Comparison of ENCODE assay signal across 16 cellular contexts in the genomic region with DNA sequence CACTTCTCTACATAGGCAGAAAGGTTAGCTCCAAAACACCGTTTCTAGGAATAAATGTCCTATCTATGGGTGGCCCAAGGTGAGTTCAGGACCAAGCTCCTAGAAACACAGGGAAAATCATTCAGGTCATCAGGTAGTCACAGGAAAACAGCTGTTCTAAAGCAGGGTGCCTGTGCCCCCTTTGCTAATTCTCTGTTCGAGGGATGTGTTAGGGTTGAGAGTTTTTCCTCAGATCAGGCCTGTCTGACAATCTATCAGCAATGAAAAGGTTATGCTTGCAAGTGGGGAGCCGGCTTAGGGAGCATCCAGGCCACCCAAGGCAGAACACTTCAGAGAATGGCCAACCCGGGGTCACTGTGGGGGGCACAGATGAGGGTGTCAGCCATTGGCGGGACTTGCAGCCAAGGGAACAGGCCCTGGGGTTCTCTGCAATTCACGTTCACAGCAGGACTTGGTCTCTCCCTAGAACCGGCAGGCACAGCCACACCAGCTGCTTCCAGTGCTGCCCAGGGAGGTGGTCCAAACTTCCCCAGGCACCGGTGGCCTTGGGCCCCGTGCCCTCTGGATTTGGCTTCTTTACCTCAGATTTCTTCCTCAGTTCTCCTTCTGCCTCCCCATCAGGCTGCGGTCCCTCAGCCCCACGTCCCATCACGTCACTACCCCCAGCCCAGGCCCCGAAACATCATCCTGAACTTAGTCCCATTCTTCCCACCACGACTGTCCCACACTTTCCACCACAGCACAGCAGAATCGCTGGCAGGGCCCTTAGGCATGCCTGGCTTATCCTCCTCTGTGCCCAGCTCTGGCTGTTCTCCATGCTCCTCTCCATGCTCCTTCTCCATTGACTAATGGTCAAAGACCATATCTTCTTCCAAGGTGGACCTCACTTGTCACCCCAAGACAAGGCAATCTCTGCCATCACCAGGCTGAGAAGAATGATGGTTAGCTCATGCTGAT. TPM values are rescaled to one million over a fixed set of nuclear protein-coding genes. Genes with fewer than 3 reads are reported as not detected.
DNase-seq lines count a peak whose midpoint lies in the region; ATAC-seq, FAIRE-seq and TF ChIP-seq lines count a peak whose summit lies in the region.
"Had no signal": no experiment of that assay in that cellular context is flagged by ENCODE, and none has a peak within 500 bp of the region (broad histone marks: within the 10 kb centered on the region; RNA-seq: fewer than 3 reads in every experiment).

No MANE protein-coding gene starts in this region.

- no peak for TF ChIP-seq RAD21 in GM12878 (IDR thresholded peaks at IDR 0.05; ENCODE audit: insufficient read depth, low read depth, low read length)

- in situ Hi-C loops in GM12878 (cut with MboI), result no loop called here

- POLR2A ChIA-PET in activated CD4-positive, alpha-beta T cell treated with anti-CD3 and anti-CD28 coated beads, Interleukin-2, amount 10 ng/mL, durations not matched to agents 7 days and 5 days (lab: Charles Lee), result interaction anchor here (0.7 to 4.8 kb wide), 10 partner anchors 9 to 291 kb away, joined by 3 to 46 read pairs (median 7); a partner anchor contains a TSS
- POLR2A ChIA-PET in T-cell (lab: Charles Lee) (interaction anchor here (1.0 to 4.3 kb wide), 9 partner anchors 9 to 295 kb away, joined by 3 to 30 read pairs (median 5); a partner anchor contains a TSS), GM12878 (lab: Charles Lee) (interaction anchor here (0.7 to 3.5 kb wide), 9 partner anchors 7 to 292 kb away, joined by 3 to 19 read pairs (median 4); a partner anchor contains a TSS)

- H4K20me1 ChIP-seq in GM12878 (ENCODE audit: control insufficient read depth, insufficient read depth), result no peaks in the 10 kb centered on the region

- TF ChIP-seq EP300 in GM12878 (IDR thresholded peaks at IDR 0.05; ENCODE audit: borderline replicate concordance in 1 of 2, control insufficient read depth in 1 of 2, low read depth in 2 of 2, low read length in 2 of 2), result no peak

- H3K9me3 ChIP-seq in GM12878 (replicated peaks; ENCODE audit: control insufficient read depth, insufficient read depth, low read length) (no peaks in the 10 kb centered on the region), small intestine (ENCODE audit: control insufficient read depth, low read depth) (no peaks in the 10 kb centered on the region)

- peak overlapping the region; percentile 65 for H3K4me3 Mint-ChIP-seq in activated CD4-positive, alpha-beta T cell treated with anti-CD3 and anti-CD28 coated beads, Interleukin-2, amount 10 ng/mL, durations not matched to agents 7 days and 5 days
- H3K4me3 Mint-ChIP-seq in T-cell, result peak overlapping the region; percentile 70 to 100 (median 72)
- H3K4me3 Mint-ChIP-seq: stimulated activated memory B cell treated with anti-CD40 and anti-IgM and Interleukin-4, amounts not matched to agents 10 μg/mL and 1 μg/mL and 100 μg/mL, for 72 hours had no signal

- H3K27me3 ChIP-seq in GM12878 (replicated peaks in 1 of 2; ENCODE audit: control insufficient read depth in 2 of 2, insufficient read depth in 2 of 2, low read length in 1 of 2) (no peaks in the 10 kb centered on the region; a peak in 1 of 4 replicates), small intestine (ENCODE audit: control insufficient read depth in 2 of 2, insufficient read depth in 2 of 2, low read length in 2 of 2) (no peaks in the 10 kb centered on the region)
- H3K27me3 ChIP-seq: gastroesophageal sphincter had no signal

- intact Hi-C loops in GM12878 (cut with micrococcal nuclease; ENCODE audit: unreplicated experiment), result no loop called here

- H3K4me3 ChIP-seq in GM12878, result no peak overlapping the region
- no peak overlapping the region for H3K4me3 ChIP-seq in small intestine (ENCODE audit: low read depth in 1 of 2, low read length in 2 of 2)
- H3K4me3 ChIP-seq: gastroesophageal sphincter, GM23248 had no signal

- no peaks in the 10 kb centered on the region for H3K79me2 ChIP-seq in GM12878 (ENCODE audit: control insufficient read depth, insufficient read depth, low read length)

- no peak overlapping the region for H3K9ac ChIP-seq in GM12878 (ENCODE audit: control insufficient read depth, insufficient read depth, low read length)
- H3K9ac ChIP-seq: GM23248 had no signal

- peaks cover 96% of the 10 kb centered on the region for H3K36me3 Mint-ChIP-seq in activated CD4-positive, alpha-beta T cell treated with anti-CD3 and anti-CD28 coated beads, Interleukin-2, amount 10 ng/mL, durations not matched to agents 7 days and 5 days (ENCODE audit: low read depth)
- peaks cover 83% of the 10 kb centered on the region for H3K36me3 Mint-ChIP-seq in T-cell
- H3K36me3 Mint-ChIP-seq: stimulated activated memory B cell treated with anti-CD40 and anti-IgM and Interleukin-4, amounts not matched to agents 10 μg/mL and 1 μg/mL and 100 μg/mL, for 72 hours had no signal

- SMC1A ChIA-PET in GM12878 (lab: Charles Lee; ENCODE audit: uncharacterized antibody, unreplicated experiment), result interaction anchor here (0.8 to 14.5 kb wide), 26 partner anchors 7 to 295 kb away, joined by 3 to 224 read pairs (median 6); a partner anchor contains a TSS

- RAD21 ChIA-PET in GM12878 (lab: Charles Lee; ENCODE audit: unreplicated experiment), result interaction anchor here (0.6 to 12.0 kb wide), 19 partner anchors 9 to 297 kb away, joined by 3 to 176 read pairs (median 5); a partner anchor contains a TSS

- no peak for FAIRE-seq in GM12878 (lab: Jason Lieb, UNC)
- no peak for FAIRE-seq in small intestine (lab: Jason Lieb, UNC)

- H3K27ac ChIP-seq in GM12878 (ENCODE audit: control insufficient read depth, insufficient read depth), result no peak overlapping the region
- H3K27ac ChIP-seq in small intestine (ENCODE audit: low read depth in 1 of 2, low read length in 1 of 2), result peak overlapping the region; percentile 2 to 27
- H3K27ac ChIP-seq: gastroesophageal sphincter, GM23248 had no signal

- H3K4me1 Mint-ChIP-seq in activated CD4-positive, alpha-beta T cell treated with anti-CD3 and anti-CD28 coated beads, Interleukin-2, amount 10 ng/mL, durations not matched to agents 7 days and 5 days, result peaks cover 97% of the 10 kb centered on the region
- peaks cover 99 to 100% (median 99%) of the 10 kb centered on the region in 3 donors for H3K4me1 Mint-ChIP-seq in T-cell

- ATAC-seq in T-cell (replicated peaks in 1 of 4), result no peak
- no peak for ATAC-seq in GM12878
- ATAC-seq: gastroesophageal sphincter, Panc1 had no signal

- no peaks in the 10 kb centered on the region for H3K36me3 ChIP-seq in GM12878 (ENCODE audit: control insufficient read depth in 2 of 2, insufficient read depth in 2 of 2, low read length in 1 of 2)
- H3K36me3 ChIP-seq in small intestine (ENCODE audit: control insufficient read depth in 2 of 2, insufficient read depth in 2 of 2, low read length in 2 of 2), result no peaks in the 10 kb centered on the region
- H3K36me3 ChIP-seq: gastroesophageal sphincter had no signal

- no peaks in the 10 kb centered on the region for H3K27me3 Mint-ChIP-seq in activated CD4-positive, alpha-beta T cell treated with anti-CD3 and anti-CD28 coated beads, Interleukin-2, amount 10 ng/mL, durations not matched to agents 7 days and 5 days
- no peaks in the 10 kb centered on the region for H3K27me3 Mint-ChIP-seq in T-cell

- 68% methylated on average over 11 of the region's 15 CpGs for WGBS in GM12878 (ENCODE audit: insufficient coverage, insufficient replicate concordance, low lambda C conversion rate, missing lambda C conversion rate)
- 84 to 87% (median 87%) methylated on average over 15 of the region's 15 CpGs for WGBS in small intestine, 3 donors

- no peak for TF ChIP-seq POLR2A in GM12878 (IDR thresholded peaks at IDR 0.05; ENCODE audit: low read depth, low read length)

- H3K4me1 ChIP-seq in GM12878 (ENCODE audit: control insufficient read depth, insufficient read depth, low read length) (peaks cover 22% of the 10 kb centered on the region), small intestine (ENCODE audit: control insufficient read depth in 2 of 2, insufficient read depth in 1 of 2, low read depth in 1 of 2, low read length in 1 of 2) (no peaks in the 10 kb centered on the region)
- H3K4me1 ChIP-seq: gastroesophageal sphincter had no signal

- peak overlapping the region; percentile 96 for H3K27ac Mint-ChIP-seq in activated CD4-positive, alpha-beta T cell treated with anti-CD3 and anti-CD28 coated beads, Interleukin-2, amount 10 ng/mL, durations not matched to agents 7 days and 5 days
- peak overlapping the region; percentile 99 to 100 for H3K27ac Mint-ChIP-seq in T-cell
- H3K27ac Mint-ChIP-seq: stimulated activated memory B cell treated with anti-CD40 and anti-IgM and Interleukin-4, amounts not matched to agents 10 μg/mL and 1 μg/mL and 100 μg/mL, for 72 hours had no signal

- H3K4me2 ChIP-seq in GM12878 (ENCODE audit: control insufficient read depth, insufficient read depth), result no peak overlapping the region

- no peak for DNase-seq in activated CD4-positive, alpha-beta T cell treated with anti-CD3 and anti-CD28 coated beads, Interleukin-2, amount 10 ng/mL, durations not matched to agents 7 days and 5 days
- DNase-seq in activated CD4-positive, alpha-beta T cell treated with anti-CD3 and anti-CD28 coated beads, Interleukin-2, amount 50 U/mL, for 4 hours, result no peak
- DNase-seq in T-cell (no peak), GM12878 (ENCODE audit: low read depth, low spot score) (no peak), small intestine (no peak), KG1 (lab: John Stamatoyannopoulos, UW) (no peak), mesenteric fat pad (ENCODE audit: low spot score) (no peak), NCI-H345 treated with DMSO at 0.1 percent for 48 hours (lab: John Stamatoyannopoulos, UW; ENCODE audit: unreplicated experiment) (no peak)
- DNase-seq: aorta, left ventricle myocardium superior, NCI-H1092, NCI-H774 had no signal

- no peak overlapping the region for H2AFZ ChIP-seq in GM12878 (ENCODE audit: control insufficient read depth, low read depth, low read length)
- H2AFZ ChIP-seq: GM23248 had no signal

- BruUV-seq in GM12878 (replicated peaks; lab: Mats Ljungman, UMichigan), result no TSS peak

- H3K9me3 Mint-ChIP-seq in activated CD4-positive, alpha-beta T cell treated with anti-CD3 and anti-CD28 coated beads, Interleukin-2, amount 10 ng/mL, durations not matched to agents 7 days and 5 days, result no peaks in the 10 kb centered on the region
- H3K9me3 Mint-ChIP-seq in T-cell, result no peaks in the 10 kb centered on the region
- H3K9me3 Mint-ChIP-seq: stimulated activated memory B cell treated with anti-CD40 and anti-IgM and Interleukin-4, amounts not matched to agents 10 μg/mL and 1 μg/mL and 100 μg/mL, for 72 hours had no signal

- CTCF ChIA-PET in activated CD4-positive, alpha-beta T cell treated with anti-CD3 and anti-CD28 coated beads, Interleukin-2, amount 10 ng/mL, durations not matched to agents 7 days and 5 days (lab: Charles Lee), result interaction anchor here (0.5 to 8.2 kb wide), 31 partner anchors 7 to 292 kb away, joined by 3 to 65 read pairs (median 5); a partner anchor contains a TSS
- CTCF ChIA-PET in T-cell (lab: Charles Lee), result interaction anchor here (0.6 to 4.1 kb wide), 13 partner anchors 11 to 287 kb away, joined by 3 to 50 read pairs (median 5); a partner anchor contains a TSS
- CTCF ChIA-PET in GM12878 (lab: Yijun Ruan, JAX), result interaction anchor here (0.7 to 12.8 kb wide), 20 partner anchors 8 to 170 kb away, joined by 3 to 120 read pairs (median 5); a partner anchor contains a TSS

- TF ChIP-seq CTCF in GM12878 (IDR thresholded peaks at IDR 0.05 in 2 of 3, conservative IDR thresholded peaks at IDR 0.05 in 1 of 3; ENCODE audit: control insufficient read depth in 2 of 3, extremely low read depth in 1 of 3, insufficient read depth in 1 of 3, low read depth in 3 of 3, low read length in 3 of 3), result no peak

RNA-seq across cellular contexts. Expression of a gene that starts 11.0 kb away (rescaled TPM):
- 100 to 1,000 TPM; 206 to 258 TPM for total RNA-seq in activated CD4-positive, alpha-beta T cell treated with anti-CD3 and anti-CD28 coated beads, Interleukin-2, amount 10 ng/mL, durations not matched to agents 7 days and 5 days
- total RNA-seq in T-cell (100 to 1,000 TPM; 119 to 209 (median 158) TPM), GM12878 (2014; rRNA removed) (1.4 and 3.1 TPM in 2 replicates), GM12878 (2014; rRNA removed; fragmentation: Illumina TruSeq; extraction: Trizol) (4.1 and 4.8 TPM in 2 replicates), GM12878 (2021) (2.4 and 2.9 TPM in 2 replicates), mesenteric fat pad (2.3 TPM)
- total RNA-seq in GM12878 (2013; cell fraction: nucleolus; rRNA removed), result 0.67 TPM in 1 of 2 replicates, not detected in the other
- polyA plus RNA-seq in GM12878 (2011; ENCODE audit: low read depth), result not detected
- polyA plus RNA-seq in GM12878 (2011; rRNA removed) (0.12 and 0.15 TPM in 2 replicates), GM12878 (2014; fragmentation: Illumina TruSeq; extraction: Trizol) (4.2 and 8.8 TPM in 2 replicates), GM12878 (2014; fragmentation: Nextera tagmentation; extraction: Ambion mirVana) (1 to 10 TPM; 3.0 to 4.3 TPM), GM12878 (2014; rRNA removed) (1.8 and 2.7 TPM in 2 replicates), GM12878 (2016; fragmentation: Nextera tagmentation; extraction: Ambion mirVana) (1 to 10 TPM; 1.1 to 1.6 TPM), small intestine (10 to 100 TPM in 1 of 3 donors, 1 to 10 TPM in 2; 3.9 to 14.9 (median 6.3) TPM)
- 0.07 and 0.13 TPM in 2 replicates for polyA plus RNA-seq in GM12878 (2011; cell fraction: cytosol; rRNA removed)
- polyA plus RNA-seq in GM12878 (2011; cell fraction: nucleus; rRNA removed), result 0.15 TPM in 1 of 2 replicates, not detected in the other
- not detected in 2 replicates for polyA plus RNA-seq in GM12878 (2012)
- polyA minus RNA-seq in GM12878 (2011; rRNA and poly(A)+ RNA removed), result 0.15 TPM in 1 of 2 replicates, not detected in the other
- polyA minus RNA-seq in GM12878 (2011; cell fraction: cytosol; rRNA and poly(A)+ RNA removed), result not detected in 2 replicates
- not detected in 2 replicates for polyA minus RNA-seq in GM12878 (2011; cell fraction: nucleus; rRNA and poly(A)+ RNA removed)
- total RNA-seq: GM23248 had no signal
- polyA plus RNA-seq: GM23248 had no signal

Comparison
In these comparisons a context has a peak if more than half of its experiments do, and no peak if none do; other contexts are left out.
1. RNA of a gene that starts 11.0 kb away (total RNA-seq): 206 to 258 TPM in activated CD4-positive, alpha-beta T cell treated with anti-CD3 and anti-CD28 coated beads, Interleukin-2, amount 10 ng/mL, durations not matched to agents 7 days and 5 days and 119 to 209 TPM in T-cell; 0.67 to 4.8 TPM in GM12878 and 2.3 TPM in mesenteric fat pad (single experiment); every median in the first group is over 10 times any median in the second.